Comparison of ENCODE assay signal across 8 cellular contexts in the genomic region with DNA sequence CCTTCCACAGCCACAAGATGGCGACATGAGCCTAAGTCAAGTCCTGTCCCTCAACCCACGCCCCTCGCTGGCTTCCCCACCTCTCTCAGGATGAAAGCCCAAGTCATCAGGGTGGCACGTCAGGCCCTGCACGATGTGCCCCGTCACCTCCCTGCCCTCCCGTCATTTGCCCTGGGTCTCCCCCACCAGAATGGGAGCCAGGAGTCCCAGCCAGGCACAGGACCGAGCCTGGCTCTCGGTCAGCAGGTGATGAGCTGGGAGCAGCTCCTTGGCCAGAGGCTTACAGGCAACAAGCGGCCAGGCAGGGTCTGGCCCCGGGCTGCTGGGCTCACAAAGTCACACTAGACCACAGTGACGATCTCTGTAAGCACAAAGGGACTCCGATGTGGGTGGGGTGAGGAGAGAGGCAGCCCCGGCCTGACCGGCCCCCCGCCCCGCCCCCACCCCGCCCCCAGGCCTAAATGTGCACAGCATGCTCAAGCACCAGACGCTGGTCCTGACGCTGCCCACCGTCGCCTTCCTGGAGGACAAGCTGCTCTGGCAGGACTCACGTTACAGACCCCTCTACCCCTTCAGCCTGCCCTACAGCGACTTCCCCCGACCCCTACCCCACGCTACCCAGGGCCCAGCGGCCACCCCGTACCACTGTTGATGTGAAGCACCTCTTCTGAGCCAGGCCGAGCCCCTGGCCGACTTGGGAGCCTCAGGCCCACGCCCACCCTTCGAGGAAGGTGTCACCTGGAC. TPM values are rescaled to one million over a fixed set of nuclear protein-coding genes. Genes with fewer than 3 reads are reported as not detected.
DNase-seq lines count a peak whose midpoint lies in the region; ATAC-seq and TF ChIP-seq lines count a peak whose summit lies in the region.

No MANE protein-coding gene starts in this region.

- no peak for TF ChIP-seq POLR2A in esophagus muscularis mucosa (IDR thresholded peaks at IDR 0.05; ENCODE audit: low read depth)

- DNase-seq in CD8-positive, alpha-beta T cell, result peak; percentile 68 to 93 (median 82)
- DNase-seq in HuH-7 (ENCODE audit: low spot score) (peak; percentile 78), OCI-LY7 (ENCODE audit: low spot score) (peak; percentile 94), esophagus muscularis mucosa (ENCODE audit: extremely low spot score) (no peak)
- DNase-seq in activated CD8-positive, alpha-beta memory T cell treated with anti-CD3 and anti-CD28 coated beads, Interleukin-2, amount 50 U/mL, for 48 hours, result peak; percentile 93
- peak; percentile 68 to 95 (median 84) for DNase-seq in naive thymus-derived CD8-positive, alpha-beta T cell
- DNase-seq in stimulated activated effector memory CD8-positive, alpha-beta T cell treated with anti-CD3 and anti-CD28 coated beads, Interleukin-12 subunit alpha, Interleukin-12 subunit beta, amount 100 ng/mL, for 72 hours (ENCODE audit: low spot score in 2 of 2), result peak; percentile 89 to 94

- intact Hi-C loops in CD8-positive, alpha-beta T cell (cut with DNase I, micrococcal nuclease), result loop anchor here (1.0 to 2.0 kb wide), 2 partner anchors 130 to 325 kb away; no protein-coding TSS in a partner anchor
- intact Hi-C loops in OCI-LY7 (cut with micrococcal nuclease; ENCODE audit: unreplicated experiment), result loop anchor here (2.0 kb wide), 1 partner anchor 129 kb away; no protein-coding TSS in a partner anchor
- intact Hi-C loops in esophagus muscularis mucosa (cut with DNase I), result loop anchor here (10.0 kb wide), 1 partner anchor 155 kb away; a partner anchor contains a TSS

- no peaks in the 10 kb centered on the region for H3K27me3 ChIP-seq in CD8-positive, alpha-beta T cell (ENCODE audit: insufficient read depth, low read length)
- H3K27me3 ChIP-seq in esophagus muscularis mucosa, result no peaks in the 10 kb centered on the region

- WGBS in esophagus muscularis mucosa, result 49% methylated on average over 23 of the region's 32 CpGs

- CTCF ChIA-PET in CD8-positive, alpha-beta T cell (lab: Charles Lee), result interaction anchor here (0.6 to 19.7 kb wide), 37 partner anchors 9 to 327 kb away, joined by 3 to 671 read pairs (median 4); a partner anchor contains a TSS
- CTCF ChIA-PET in OCI-LY7 (lab: Charles Lee; ENCODE audit: unreplicated experiment), result interaction anchor here (0.5 to 1.4 kb wide), 4 partner anchors 10 to 47 kb away, joined by 3 to 5 read pairs (median 3); a partner anchor contains a TSS

- BruUV-seq in OCI-LY7 (replicated peaks; lab: Mats Ljungman, UMichigan), result TSS peak; percentile 44

- no peak for TF ChIP-seq EP300 in esophagus muscularis mucosa (IDR thresholded peaks at IDR 0.05)

- no peaks in the 10 kb centered on the region for H3K9me3 ChIP-seq in CD8-positive, alpha-beta T cell (ENCODE audit: low read length)
- H3K9me3 ChIP-seq in OCI-LY7 (ENCODE audit: low read length) (no peaks in the 10 kb centered on the region), esophagus muscularis mucosa (no peaks in the 10 kb centered on the region)

- no peaks in the 10 kb centered on the region for H3K27me3 Mint-ChIP-seq in CD8-positive, alpha-beta T cell (ENCODE audit: low read depth)
- no peaks in the 10 kb centered on the region for H3K27me3 Mint-ChIP-seq in naive thymus-derived CD8-positive, alpha-beta T cell

- H3K36me3 Mint-ChIP-seq in CD8-positive, alpha-beta T cell, result peaks cover 48% of the 10 kb centered on the region
- H3K36me3 Mint-ChIP-seq in naive thymus-derived CD8-positive, alpha-beta T cell, result peaks cover 5 to 47% (median 10%) of the 10 kb centered on the region in 3 donors
- H3K36me3 Mint-ChIP-seq in stimulated activated effector memory CD8-positive, alpha-beta T cell treated with anti-CD3 and anti-CD28 coated beads, Interleukin-12 subunit alpha, Interleukin-12 subunit beta, amount 100 ng/mL, for 72 hours, result peaks cover 57% of the 10 kb centered on the region

- TF ChIP-seq CTCF in CD8-positive, alpha-beta T cell (IDR thresholded peaks at IDR 0.05), result peak; percentile 58
- TF ChIP-seq CTCF in OCI-LY7 (conservative IDR thresholded peaks at IDR 0.05; ENCODE audit: low read length) (peak; percentile 81), esophagus muscularis mucosa (IDR thresholded peaks at IDR 0.05) (peak; percentile 54 to 67 (median 65))

- no peak overlapping the region for H2AFZ ChIP-seq in OCI-LY7 (ENCODE audit: low read length)

- H3K79me2 ChIP-seq in OCI-LY7 (ENCODE audit: insufficient read depth, low read depth, low read length), result peaks cover 5% of the 10 kb centered on the region; the same call in 1 of the 2 replicates

- no peaks in the 10 kb centered on the region for H3K4me1 ChIP-seq in CD8-positive, alpha-beta T cell (ENCODE audit: insufficient read depth, low read length)
- H3K4me1 ChIP-seq in OCI-LY7 (ENCODE audit: insufficient read depth, low read length, poor library complexity, severe bottlenecking), result peaks cover 6% of the 10 kb centered on the region
- H3K4me1 ChIP-seq in esophagus muscularis mucosa, result peaks cover 0 to 8% (median 7%) of the 10 kb centered on the region in 4 donors

- POLR2A ChIA-PET in CD8-positive, alpha-beta T cell (lab: Charles Lee), result interaction anchor here (1.0 to 1.3 kb wide), 2 partner anchors 10 to 126 kb away, joined by 3 read pairs; no protein-coding TSS in a partner anchor
- POLR2A ChIA-PET in OCI-LY7 (lab: Charles Lee), result interaction anchor here (0.5 to 2.0 kb wide), 5 partner anchors 68 to 159 kb away, joined by 3 to 7 read pairs (median 5); a partner anchor contains a TSS
- POLR2A ChIA-PET in naive thymus-derived CD8-positive, alpha-beta T cell (lab: Charles Lee), result interaction anchor here (0.6 to 1.4 kb wide), 10 partner anchors 9 to 717 kb away, joined by 3 to 5 read pairs (median 3); a partner anchor contains a TSS

- peaks cover 7% of the 10 kb centered on the region; the same call in 1 of the 2 replicates for H4K20me1 ChIP-seq in OCI-LY7 (ENCODE audit: insufficient read depth, low read length)

- peak; percentile 98 for ATAC-seq in CD8-positive, alpha-beta T cell
- ATAC-seq in naive thymus-derived CD8-positive, alpha-beta T cell, result peak; percentile 88 to 97
- ATAC-seq in stimulated activated effector memory CD8-positive, alpha-beta T cell treated with anti-CD3 and anti-CD28 coated beads, Interleukin-12 subunit alpha, Interleukin-12 subunit beta, amount 100 ng/mL, for 72 hours, result peak; percentile 88
- ATAC-seq in GM18498 (IDR thresholded peaks at IDR 0.05; ENCODE audit: unreplicated experiment), result no peak

- peaks cover 5% of the 10 kb centered on the region for H3K4me1 Mint-ChIP-seq in CD8-positive, alpha-beta T cell (ENCODE audit: low read depth)
- H3K4me1 Mint-ChIP-seq in naive thymus-derived CD8-positive, alpha-beta T cell, result peaks cover 6 to 16% (median 7%) of the 10 kb centered on the region in 4 donors
- peaks cover 25% of the 10 kb centered on the region for H3K4me1 Mint-ChIP-seq in stimulated activated effector memory CD8-positive, alpha-beta T cell treated with anti-CD3 and anti-CD28 coated beads, Interleukin-12 subunit alpha, Interleukin-12 subunit beta, amount 100 ng/mL, for 72 hours

- H3K27ac ChIP-seq in CD8-positive, alpha-beta T cell (ENCODE audit: low read depth, low read length), result no peak overlapping the region
- H3K27ac ChIP-seq in OCI-LY7 (ENCODE audit: low read depth, low read length, poor library complexity, severe bottlenecking) (no peak overlapping the region), esophagus muscularis mucosa (replicated peaks in 1 of 4) (peak overlapping the region in 1 of 4 donors; percentile 34)

- H3K9me2 ChIP-seq in OCI-LY7 (ENCODE audit: insufficient read depth, low read length), result no peaks in the 10 kb centered on the region

- peaks cover 26% of the 10 kb centered on the region for H3K36me3 ChIP-seq in CD8-positive, alpha-beta T cell (ENCODE audit: insufficient read depth, low read length)
- H3K36me3 ChIP-seq in OCI-LY7 (ENCODE audit: insufficient read depth, low read length), result peaks cover 60% of the 10 kb centered on the region
- peaks cover 31 to 57% (median 53%) of the 10 kb centered on the region in 4 donors for H3K36me3 ChIP-seq in esophagus muscularis mucosa

- no peak overlapping the region for H3K27ac Mint-ChIP-seq in CD8-positive, alpha-beta T cell
- peak overlapping the region in 2 of 10 donors; percentile 15 to 59 for H3K27ac Mint-ChIP-seq in naive thymus-derived CD8-positive, alpha-beta T cell
- peak overlapping the region; percentile 89 for H3K27ac Mint-ChIP-seq in stimulated activated effector memory CD8-positive, alpha-beta T cell treated with anti-CD3 and anti-CD28 coated beads, Interleukin-12 subunit alpha, Interleukin-12 subunit beta, amount 100 ng/mL, for 72 hours

- H3K4me3 ChIP-seq in CD8-positive, alpha-beta T cell (ENCODE audit: low read depth, low read length), result no peak overlapping the region
- H3K4me3 ChIP-seq in OCI-LY7 (ENCODE audit: low read depth, low read length, poor library complexity, severe bottlenecking) (no peak overlapping the region), esophagus muscularis mucosa (no peak overlapping the region)

- H3K9me3 Mint-ChIP-seq in CD8-positive, alpha-beta T cell, result no peaks in the 10 kb centered on the region
- H3K9me3 Mint-ChIP-seq in naive thymus-derived CD8-positive, alpha-beta T cell, result no peaks in the 10 kb centered on the region
- H3K9me3 Mint-ChIP-seq in stimulated activated effector memory CD8-positive, alpha-beta T cell treated with anti-CD3 and anti-CD28 coated beads, Interleukin-12 subunit alpha, Interleukin-12 subunit beta, amount 100 ng/mL, for 72 hours, result no peaks in the 10 kb centered on the region

- H3K4me3 Mint-ChIP-seq in CD8-positive, alpha-beta T cell, result no peak overlapping the region
- H3K4me3 Mint-ChIP-seq in naive thymus-derived CD8-positive, alpha-beta T cell, result no peak overlapping the region
- H3K4me3 Mint-ChIP-seq in stimulated activated effector memory CD8-positive, alpha-beta T cell treated with anti-CD3 and anti-CD28 coated beads, Interleukin-12 subunit alpha, Interleukin-12 subunit beta, amount 100 ng/mL, for 72 hours, result peak overlapping the region; percentile 69

- H3K4me2 ChIP-seq in OCI-LY7 (ENCODE audit: low read length), result peak overlapping the region; percentile 10; the same call in 1 of the 2 replicates

RNA-seq across cellular contexts. Expression of a gene that starts 7.3 kb away (rescaled TPM):
- 10 to 100 TPM; 39.5 to 46.0 TPM for total RNA-seq in CD8-positive, alpha-beta T cell
- 134 and 148 TPM in 2 replicates for total RNA-seq in OCI-LY7 (2014; rRNA removed; shearing (Covaris generic))
- total RNA-seq in OCI-LY7 (2022) (132 and 155 TPM in 2 replicates), esophagus muscularis mucosa (10 to 100 TPM; 39.9 to 78.0 (median 61.7) TPM)
- total RNA-seq in naive thymus-derived CD8-positive, alpha-beta T cell, result 10 to 100 TPM; 47.9 to 50.8 TPM
- 10 to 100 TPM; 25.3 to 50.6 (median 31.3) TPM for polyA plus RNA-seq in naive thymus-derived CD8-positive, alpha-beta T cell

RNA-seq across cellular contexts. Expression of a gene that starts 11.6 kb away (rescaled TPM):
- 10 to 100 TPM; 15.0 to 17.1 TPM for total RNA-seq in CD8-positive, alpha-beta T cell
- total RNA-seq in OCI-LY7 (2014; rRNA removed; shearing (Covaris generic)), result 12.0 and 15.8 TPM in 2 replicates
- 13.4 and 13.5 TPM in 2 replicates for total RNA-seq in OCI-LY7 (2022)
- total RNA-seq in esophagus muscularis mucosa, result 10 to 100 TPM; 15.8 to 63.5 (median 18.4) TPM
- total RNA-seq in naive thymus-derived CD8-positive, alpha-beta T cell, result 1 to 10 TPM; 1.9 to 2.0 TPM
- polyA plus RNA-seq in naive thymus-derived CD8-positive, alpha-beta T cell, result 1 to 10 TPM; 1.2 to 3.9 (median 2.8) TPM

RNA-seq across cellular contexts. Expression of a gene that starts 27.4 kb away (rescaled TPM):
- total RNA-seq in CD8-positive, alpha-beta T cell, result under 1 TPM in 1 of 2 experiments, not detected in 1; 0.28 TPM
- total RNA-seq in OCI-LY7 (2014; rRNA removed; shearing (Covaris generic)), result not detected in 2 replicates
- 0.38 and 0.53 TPM in 2 replicates for total RNA-seq in OCI-LY7 (2022)
- total RNA-seq in esophagus muscularis mucosa, result under 1 TPM in 3 of 4 donors, not detected in 1; 0.29 to 0.78 (median 0.66) TPM
- total RNA-seq in naive thymus-derived CD8-positive, alpha-beta T cell, result under 1 TPM in 1 of 2 experiments, not detected in 1; 0.57 TPM
- polyA plus RNA-seq in naive thymus-derived CD8-positive, alpha-beta T cell, result under 1 TPM in 2 of 3 donors, not detected in 1; 0.22 to 0.42 TPM

RNA-seq across cellular contexts. Expression of a gene that starts 28.2 kb away (rescaled TPM):
- total RNA-seq in CD8-positive, alpha-beta T cell, result 10 to 100 TPM; 13.3 to 14.8 TPM
- 27.0 and 27.8 TPM in 2 replicates for total RNA-seq in OCI-LY7 (2014; rRNA removed; shearing (Covaris generic))
- 51.6 and 64.5 TPM in 2 replicates for total RNA-seq in OCI-LY7 (2022)
- 10 to 100 TPM; 14.5 to 27.7 (median 20.4) TPM for total RNA-seq in esophagus muscularis mucosa
- 1 to 10 TPM; 3.0 TPM for total RNA-seq in naive thymus-derived CD8-positive, alpha-beta T cell
- under 1 TPM; 0.18 to 0.60 (median 0.48) TPM for polyA plus RNA-seq in naive thymus-derived CD8-positive, alpha-beta T cell

RNA-seq across cellular contexts. Expression of a gene that starts 30.4 kb away (rescaled TPM):
- not detected for total RNA-seq in CD8-positive, alpha-beta T cell
- 2.7 and 6.4 TPM in 2 replicates for total RNA-seq in OCI-LY7 (2014; rRNA removed; shearing (Covaris generic))
- total RNA-seq in OCI-LY7 (2022), result 10.8 and 12.6 TPM in 2 replicates
- under 1 TPM; 0.23 to 0.45 (median 0.37) TPM for total RNA-seq in esophagus muscularis mucosa
- total RNA-seq in naive thymus-derived CD8-positive, alpha-beta T cell, result not detected
- polyA plus RNA-seq in naive thymus-derived CD8-positive, alpha-beta T cell, result not detected

Comparison
In these comparisons a context has a peak if more than half of its experiments do, and no peak if none do; other contexts are left out.
1. RNA of a gene that starts 11.6 kb away (total RNA-seq): 15.8 to 63.5 TPM in esophagus muscularis mucosa, 15.0 to 17.1 TPM in CD8-positive, alpha-beta T cell and 12.0 to 15.8 TPM in OCI-LY7; 1.9 to 2.0 TPM in naive thymus-derived CD8-positive, alpha-beta T cell; every median in the first group is over 4 times any median in the second.
2. Peak in every context shown above with its lines, with median percentiles within 50 percentile points of each other: CTCF ChIP-seq.